In genomic region chr6:38316099-38316868, GRCh38 we compare ENCODE assay signal across 18 cellular contexts.
DNase-seq lines count a peak whose midpoint lies in the region; ATAC-seq, FAIRE-seq and TF ChIP-seq lines count a peak whose summit lies in the region.
"Had no signal": no experiment of that assay in that cellular context is flagged by ENCODE, and none has a peak within 500 bp of the region (broad histone marks: within the 10 kb centered on the region; RNA-seq: fewer than 3 reads in every experiment).

No MANE protein-coding gene starts in this region.

- H3K36me3 ChIP-seq in GM12878 (ENCODE audit: control insufficient read depth in 2 of 2, insufficient read depth in 2 of 2, low read length in 1 of 2), result no peaks in the 10 kb centered on the region
- H3K36me3 ChIP-seq: breast epithelium, neural progenitor cell, right lobe of liver, uterus had no signal

- H3K27ac Mint-ChIP-seq in activated CD8-positive, alpha-beta memory T cell treated with anti-CD3 and anti-CD28 coated beads, Interleukin-2, amount 10 ng/mL, durations not matched to agents 7 days and 5 days, result no peak overlapping the region
- H3K27ac Mint-ChIP-seq: neural progenitor cell had no signal

- CTCF ChIA-PET in GM12878 (lab: Yijun Ruan, JAX), result interaction anchor here (1.0 kb wide), 1 partner anchor 294 kb away, joined by 3 read pairs; no protein-coding TSS in a partner anchor
- CTCF ChIA-PET in activated CD8-positive, alpha-beta memory T cell treated with anti-CD3 and anti-CD28 coated beads, Interleukin-2, amount 10 ng/mL, durations not matched to agents 7 days and 5 days (lab: Charles Lee), result no interaction called here

- no peak for TF ChIP-seq CTCF in GM12878 (IDR thresholded peaks at IDR 0.05 in 2 of 3, conservative IDR thresholded peaks at IDR 0.05 in 1 of 3; ENCODE audit: control insufficient read depth in 2 of 3, extremely low read depth in 1 of 3, insufficient read depth in 1 of 3, low read depth in 3 of 3, low read length in 3 of 3)

- TF ChIP-seq POLR2A in GM18505 (IDR thresholded peaks at IDR 0.05; ENCODE audit: borderline replicate concordance, extremely low read depth, insufficient read depth, insufficient read length), result no peak
- TF ChIP-seq POLR2A in GM12878 (IDR thresholded peaks at IDR 0.05; ENCODE audit: low read depth, low read length), result no peak

- H2AFZ ChIP-seq in GM12878 (ENCODE audit: control insufficient read depth, low read depth, low read length), result no peak overlapping the region
- H2AFZ ChIP-seq: neural progenitor cell had no signal

- H3K36me3 Mint-ChIP-seq in activated CD8-positive, alpha-beta memory T cell treated with anti-CD3 and anti-CD28 coated beads, Interleukin-2, amount 10 ng/mL, durations not matched to agents 7 days and 5 days, result no peaks in the 10 kb centered on the region
- H3K36me3 Mint-ChIP-seq: neural progenitor cell had no signal

- FAIRE-seq in GM12878 (lab: Jason Lieb, UNC), result no peak

- SMC1A ChIA-PET in GM12878 (lab: Charles Lee; ENCODE audit: uncharacterized antibody, unreplicated experiment), result interaction anchor here (0.8 to 1.3 kb wide), 4 partner anchors 9 to 168 kb away, joined by 3 to 6 read pairs (median 5); no protein-coding TSS in a partner anchor

- peaks cover 50% of the 10 kb centered on the region for H3K4me1 ChIP-seq in GM12878 (ENCODE audit: control insufficient read depth, insufficient read depth, low read length)
- H3K4me1 ChIP-seq: breast epithelium, neural progenitor cell, right lobe of liver, uterus had no signal

- H3K27me3 ChIP-seq in GM12878 (replicated peaks in 1 of 2; ENCODE audit: control insufficient read depth in 2 of 2, insufficient read depth in 2 of 2, low read length in 1 of 2), result no peaks in the 10 kb centered on the region
- H3K27me3 ChIP-seq: breast epithelium, neural progenitor cell, right lobe of liver, uterus had no signal

- BruUV-seq in GM12878 (replicated peaks; lab: Mats Ljungman, UMichigan), result no TSS peak

- H3K4me3 ChIP-seq in GM12878, result peak overlapping the region; percentile 16; the same call in 1 of the 2 replicates
- H3K4me3 ChIP-seq: breast epithelium, neural progenitor cell, right lobe of liver, uterus had no signal

- H3K4me2 ChIP-seq in GM12878 (ENCODE audit: control insufficient read depth, insufficient read depth), result peak overlapping the region; percentile 75
- H3K4me2 ChIP-seq: neural progenitor cell had no signal

- ATAC-seq in GM18505 (IDR thresholded peaks at IDR 0.05; ENCODE audit: unreplicated experiment), result peak; percentile 57
- peak; percentile 66 for ATAC-seq in GM19455 (IDR thresholded peaks at IDR 0.05; ENCODE audit: unreplicated experiment)
- ATAC-seq in HG03025 (IDR thresholded peaks at IDR 0.05; ENCODE audit: low FRiP score, unreplicated experiment), result peak; percentile 46
- ATAC-seq in GM12878, result peak; percentile 81
- no peak for ATAC-seq in activated CD8-positive, alpha-beta memory T cell treated with anti-CD3 and anti-CD28 coated beads, Interleukin-2, amount 10 ng/mL, durations not matched to agents 7 days and 5 days
- ATAC-seq: HCT116; right lobe of liver; stimulated activated naive CD8-positive, alpha-beta T cell treated with anti-CD3 and anti-CD28 coated beads, Interleukin-15, Interleukin-2, amounts not matched to agents 100 U/mL and 50 U/mL, for 24 hours had no signal

- H4K20me1 ChIP-seq in GM12878 (ENCODE audit: control insufficient read depth, insufficient read depth), result no peaks in the 10 kb centered on the region

- 0% methylated on average over 1 of the region's 1 CpG for WGBS in GM12878 (ENCODE audit: insufficient coverage, insufficient replicate concordance, low lambda C conversion rate, missing lambda C conversion rate)

- no peaks in the 10 kb centered on the region for H3K4me1 Mint-ChIP-seq in activated CD8-positive, alpha-beta memory T cell treated with anti-CD3 and anti-CD28 coated beads, Interleukin-2, amount 10 ng/mL, durations not matched to agents 7 days and 5 days

- intact Hi-C loops in GM12878 (cut with micrococcal nuclease; ENCODE audit: unreplicated experiment), result loop anchor here (5.0 kb wide), 1 partner anchor 176 kb away; no protein-coding TSS in a partner anchor

- H3K27me3 Mint-ChIP-seq in activated CD8-positive, alpha-beta memory T cell treated with anti-CD3 and anti-CD28 coated beads, Interleukin-2, amount 10 ng/mL, durations not matched to agents 7 days and 5 days, result no peaks in the 10 kb centered on the region

- peak in 1 of 2 experiments; percentile 16; a peak in 1 of 4 replicates for TF ChIP-seq EP300 in GM12878 (IDR thresholded peaks at IDR 0.05; ENCODE audit: borderline replicate concordance in 1 of 2, control insufficient read depth in 1 of 2, low read depth in 2 of 2, low read length in 2 of 2)

- H3K9me3 ChIP-seq in GM12878 (replicated peaks; ENCODE audit: control insufficient read depth, insufficient read depth, low read length), result no peaks in the 10 kb centered on the region; the same call in 1 of the 3 replicates
- H3K9me3 ChIP-seq: breast epithelium, right lobe of liver, uterus had no signal

- no peak for DNase-seq in GM12878 (ENCODE audit: low read depth, low spot score)
- DNase-seq in T-helper 1 cell, result no peak
- no peak for DNase-seq in SHP77 treated with DMSO at 0.1 percent for 48 hours (lab: John Stamatoyannopoulos, UW)
- DNase-seq in activated CD8-positive, alpha-beta memory T cell treated with anti-CD3 and anti-CD28 coated beads, Interleukin-2, amount 10 ng/mL, durations not matched to agents 7 days and 5 days, result no peak
- no peak for DNase-seq in GM03348 (ENCODE audit: low spot score)
- DNase-seq: activated naive CD4-positive, alpha-beta T cell treated with Interleukin-2 at 50 U/mL for 16 hours; DND-41; NCI-H2081 treated with DMSO at 0.1 percent for 48 hours; right lobe of liver; stimulated activated naive CD8-positive, alpha-beta T cell treated with anti-CD3 and anti-CD28 coated beads, Interleukin-15, Interleukin-2, amounts not matched to agents 100 U/mL and 50 U/mL, for 24 hours; uterus had no signal

- POLR2A ChIA-PET in GM12878 (lab: Charles Lee), result interaction anchor here (1.3 kb wide), 1 partner anchor 9 kb away, joined by 6 read pairs; no protein-coding TSS in a partner anchor

- H3K4me3 Mint-ChIP-seq in activated CD8-positive, alpha-beta memory T cell treated with anti-CD3 and anti-CD28 coated beads, Interleukin-2, amount 10 ng/mL, durations not matched to agents 7 days and 5 days, result no peak overlapping the region
- H3K4me3 Mint-ChIP-seq: neural progenitor cell had no signal

- in situ Hi-C loops in GM12878 (cut with MboI), result no loop called here

- RAD21 ChIA-PET in GM12878 (lab: Charles Lee; ENCODE audit: unreplicated experiment), result no interaction called here

- no peaks in the 10 kb centered on the region for H3K79me2 ChIP-seq in GM12878 (ENCODE audit: control insufficient read depth, insufficient read depth, low read length)

- peak overlapping the region; percentile 77 for H3K27ac ChIP-seq in GM12878 (ENCODE audit: control insufficient read depth, insufficient read depth)
- H3K27ac ChIP-seq: breast epithelium, neural progenitor cell, right lobe of liver, uterus, VCaP had no signal

- TF ChIP-seq RAD21 in GM12878 (IDR thresholded peaks at IDR 0.05; ENCODE audit: insufficient read depth, low read depth, low read length), result no peak

- no peaks in the 10 kb centered on the region for H3K9me3 Mint-ChIP-seq in activated CD8-positive, alpha-beta memory T cell treated with anti-CD3 and anti-CD28 coated beads, Interleukin-2, amount 10 ng/mL, durations not matched to agents 7 days and 5 days (ENCODE audit: low read depth)
- H3K9me3 Mint-ChIP-seq: neural progenitor cell had no signal

- H3K9ac ChIP-seq in GM12878 (ENCODE audit: control insufficient read depth, insufficient read depth, low read length), result no peak overlapping the region; the same call in 1 of the 2 replicates
- H3K9ac ChIP-seq: neural progenitor cell had no signal

TF ChIP-seq in GM12878, 131 proteins besides CTCF, POLR2A, EP300 and RAD21 (continues in another document):
- TF ChIP-seq SUPT20H (IDR thresholded peaks at IDR 0.05; ENCODE audit: borderline replicate concordance, control insufficient read depth, low read depth, low read length) (no peak), YY1 (IDR thresholded peaks at IDR 0.05; ENCODE audit: low read depth, low read length) (peak; percentile 12; the same call in 1 of the 2 replicates), GATAD2B (conservative IDR thresholded peaks at IDR 0.05; ENCODE audit: low read depth) (no peak), HDAC6 (IDR thresholded peaks at IDR 0.05; ENCODE audit: unreplicated experiment) (no peak), CHD4 (IDR thresholded peaks at IDR 0.05) (no peak), PAX8 (IDR thresholded peaks at IDR 0.05) (no peak), MTA3 (IDR thresholded peaks at IDR 0.05; ENCODE audit: borderline replicate concordance, low read length) (peak; percentile 40; the same call in 1 of the 2 replicates), HDGF (IDR thresholded peaks at IDR 0.05) (no peak), BHLHE40 (IDR thresholded peaks at IDR 0.05; ENCODE audit: borderline replicate concordance in 1 of 2, low read depth in 2 of 2, low read length in 1 of 2) (no peak), TCF7 (IDR thresholded peaks at IDR 0.05; ENCODE audit: borderline replicate concordance) (peak; percentile 78; the same call in 1 of the 2 replicates), NBN (IDR thresholded peaks at IDR 0.05) (no peak), RUNX3 (IDR thresholded peaks at IDR 0.05; ENCODE audit: low read length) (peak; percentile 77), MXI1 (IDR thresholded peaks at IDR 0.05; ENCODE audit: low read depth, low read length) (no peak), ZNF274 (IDR thresholded peaks at IDR 0.05; ENCODE audit: insufficient read depth, insufficient read length) (no peak), BACH1 (IDR thresholded peaks at IDR 0.05; ENCODE audit: borderline replicate concordance) (no peak), ZNF207 (IDR thresholded peaks at IDR 0.05; ENCODE audit: borderline replicate concordance) (no peak), STAT3 (IDR thresholded peaks at IDR 0.05; ENCODE audit: low read depth, low read length) (no peak)
